8 cellular contexts compared by ENCODE assay signal in genomic region chr5:94111209-94112004, GRCh38.
DNase-seq lines count a peak whose midpoint lies in the region; ATAC-seq, FAIRE-seq and TF ChIP-seq lines count a peak whose summit lies in the region.

No MANE protein-coding gene starts in this region.

- peak overlapping the region; percentile 89 to 90 (median 90) for H3K27ac ChIP-seq in sigmoid colon

- H3K4me3 Mint-ChIP-seq in brain = peak overlapping the region; percentile 93 to 97 (median 93)

- peak; percentile 45 for TF ChIP-seq POLR2A in GM18526 (IDR thresholded peaks at IDR 0.05; ENCODE audit: extremely low read depth, insufficient read length)
- peak; percentile 42 to 55 for TF ChIP-seq POLR2A in sigmoid colon (IDR thresholded peaks at IDR 0.05)

- peak overlapping the region; percentile 91 to 99 (median 97) for H3K27ac Mint-ChIP-seq in brain

- peaks cover 0 to 14% (median 10%) of the 10 kb centered on the region in 4 donors for H3K4me1 ChIP-seq in sigmoid colon

- H3K9me3 ChIP-seq in sigmoid colon = peaks cover 0 to 3% (median 0%) of the 10 kb centered on the region in 4 donors

- H3K36me3 Mint-ChIP-seq in brain = peaks cover 25% of the 10 kb centered on the region

- 2 to 3% methylated on average over 51 of the region's 51 CpGs for WGBS in sigmoid colon, 2 donors

- peaks cover 14 to 23% (median 18%) of the 10 kb centered on the region in 5 experiments for H3K9me3 Mint-ChIP-seq in brain

- ATAC-seq in HG03064 (IDR thresholded peaks at IDR 0.05; ENCODE audit: low read depth, unreplicated experiment) = peak; percentile 100

- H3K36me3 ChIP-seq in sigmoid colon = no peaks in the 10 kb centered on the region

- TF ChIP-seq CTCF in brain (conservative IDR thresholded peaks at IDR 0.05) (peak in 1 of 2 experiments; percentile 28), sigmoid colon (IDR thresholded peaks at IDR 0.05) (peak in 1 of 4 experiments; percentile 9)

- peak overlapping the region; percentile 70 to 92 (median 76) for H3K4me3 ChIP-seq in sigmoid colon

- peaks cover 29% of the 10 kb centered on the region for H3K4me1 Mint-ChIP-seq in brain

- peaks cover 7% of the 10 kb centered on the region for H3K27me3 Mint-ChIP-seq in brain

- TF ChIP-seq EP300 in sigmoid colon (IDR thresholded peaks at IDR 0.05) = peak in 1 of 4 donors; percentile 57

- H3K27me3 ChIP-seq in sigmoid colon = no peaks in the 10 kb centered on the region

- intact Hi-C loops in sigmoid colon (cut with DNase I) = loop anchor here (5.0 to 10.0 kb wide), 2 partner anchors 506 to 527 kb away; partner anchors contain the start of genes KIAA0825, NR2F1, NR2F1-AS1 and SLF1

- DNase-seq in NCI-H2107 (lab: John Stamatoyannopoulos, UW) (peak; percentile 66), iPS DF 4.7 (ENCODE audit: extremely low read depth, low spot score) (peak; percentile 81), sigmoid colon (peak; percentile 97)

- peak; percentile 97 for FAIRE-seq in A204.1 (lab: Jason Lieb, UNC)
- peak; percentile 41 for FAIRE-seq in TTC549 (lab: Jason Lieb, UNC)

Comparison
In these comparisons a context has a peak if more than half of its experiments do, and no peak if none do; other contexts are left out.
1. Peak in every context shown above with its lines: DNase-seq, ATAC-seq, H3K4me3 ChIP-seq and H3K27ac ChIP-seq.